27 cellular contexts compared by ENCODE assay signal in the genomic region with DNA sequence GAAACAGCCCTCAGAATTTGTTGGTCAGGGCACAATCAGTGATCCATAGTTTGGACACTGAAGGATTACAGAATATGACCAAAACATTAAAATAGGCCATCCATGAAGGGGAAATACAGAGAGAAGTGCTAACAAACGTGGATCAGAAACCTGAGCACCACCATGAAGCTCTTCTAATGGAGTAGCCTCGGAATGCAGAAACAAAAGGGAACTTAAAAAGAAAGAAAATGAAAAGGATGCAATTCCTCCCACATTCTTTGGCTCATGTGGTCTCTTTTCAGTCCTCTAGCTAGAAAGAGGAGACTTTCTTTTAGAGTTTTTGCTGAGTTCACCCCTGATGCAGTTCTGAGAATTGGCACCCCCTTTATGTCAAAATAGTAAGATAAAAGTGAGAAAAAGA.
"Had no signal": no experiment of that assay in that cellular context is flagged by ENCODE, and none has a peak within 500 bp of the region (broad histone marks: within the 10 kb centered on the region; RNA-seq: fewer than 3 reads in every experiment).

No MANE protein-coding gene starts in this region.

- H3K9me3 ChIP-seq: adrenal gland, ascending aorta, testis, vagina had no signal

- H3K27ac ChIP-seq: adrenal gland, ascending aorta, foreskin keratinocyte, right atrium auricular region, spleen, testis, vagina, VCaP had no signal

- H3K4me3 Mint-ChIP-seq: activated naive CD8-positive, alpha-beta T cell; activated T-cell treated with anti-CD3 and anti-CD28 coated beads, Interleukin-2, amount 50 U/mL, for 24 hours; memory B cell; naive B cell; T-helper 2 cell treated with Interferon-gamma antibody and Interleukin-4, amounts not matched to agents 5 μg/mL and 100 μg/mL, for 36 hours had no signal

- H3K4me1 Mint-ChIP-seq: memory B cell, naive B cell had no signal

- H3K9me3 Mint-ChIP-seq: activated T-cell treated with anti-CD3 and anti-CD28 coated beads, Interleukin-2, amount 50 U/mL, for 24 hours; activated T-helper 2 cell treated with anti-CD3 and anti-CD28 coated beads, Interferon-gamma antibody, Interleukin-2, Interleukin-4, amounts not matched to agents 10 μg/mL and 5 μg/mL and 100 μg/mL, durations not matched to agents 14 hours and 24 hours and 36 hours; T-helper 2 cell treated with Interferon-gamma antibody and Interleukin-4, amounts not matched to agents 5 μg/mL and 100 μg/mL, for 36 hours had no signal

- H3K27ac Mint-ChIP-seq: activated naive CD8-positive, alpha-beta T cell; activated T-cell treated with anti-CD3 and anti-CD28 coated beads, Interleukin-2, amount 50 U/mL, for 24 hours; activated T-helper 2 cell treated with anti-CD3 and anti-CD28 coated beads, Interferon-gamma antibody, Interleukin-2, Interleukin-4, amounts not matched to agents 10 μg/mL and 5 μg/mL and 100 μg/mL, durations not matched to agents 14 hours and 24 hours and 36 hours; memory B cell; progenitor cell of endocrine pancreas; T-helper 2 cell treated with Interferon-gamma antibody and Interleukin-4, amounts not matched to agents 5 μg/mL and 100 μg/mL, for 36 hours had no signal

- DNase-seq: activated CD4-positive, alpha-beta T cell treated with anti-CD3 and anti-CD28 coated beads for 1 hour; activated CD8-positive, alpha-beta memory T cell treated with anti-CD3 and anti-CD28 coated beads, Interleukin-2, amount 50 U/mL, for 4 hours; activated naive CD4-positive, alpha-beta T cell; activated T-cell treated with anti-CD3 and anti-CD28 coated beads, Interleukin-2, amount 50 U/mL, for 24 hours; adrenal gland; central memory CD4-positive, alpha-beta T cell; dermis blood vessel endothelial cell; effector CD8-positive, alpha-beta T cell; erythroblast; foreskin keratinocyte; islet precursor cell; left cardiac atrium; naive B cell; spleen; stimulated activated CD4-positive, alpha-beta T cell treated with anti-CD3 and anti-CD28 coated beads, Interleukin-4, amount 100 ng/mL, for 1 hour; stimulated activated naive CD4-positive, alpha-beta T cell; testis; trophoblast cell had no signal

- ATAC-seq: foreskin keratinocyte, left cardiac atrium had no signal

- H3K36me3 Mint-ChIP-seq: activated naive CD8-positive, alpha-beta T cell; memory B cell; naive B cell had no signal

- H3K27me3 Mint-ChIP-seq: activated naive CD8-positive, alpha-beta T cell; activated T-cell treated with anti-CD3 and anti-CD28 coated beads, Interleukin-2, amount 50 U/mL, for 24 hours; memory B cell; progenitor cell of endocrine pancreas had no signal

- H3K4me1 ChIP-seq: adrenal gland, ascending aorta, foreskin keratinocyte, right atrium auricular region, spleen, testis, vagina had no signal

- H3K27me3 ChIP-seq: adrenal gland, ascending aorta, foreskin keratinocyte, spleen, testis, vagina had no signal
